21 cellular contexts compared by ENCODE assay signal in the genomic region with DNA sequence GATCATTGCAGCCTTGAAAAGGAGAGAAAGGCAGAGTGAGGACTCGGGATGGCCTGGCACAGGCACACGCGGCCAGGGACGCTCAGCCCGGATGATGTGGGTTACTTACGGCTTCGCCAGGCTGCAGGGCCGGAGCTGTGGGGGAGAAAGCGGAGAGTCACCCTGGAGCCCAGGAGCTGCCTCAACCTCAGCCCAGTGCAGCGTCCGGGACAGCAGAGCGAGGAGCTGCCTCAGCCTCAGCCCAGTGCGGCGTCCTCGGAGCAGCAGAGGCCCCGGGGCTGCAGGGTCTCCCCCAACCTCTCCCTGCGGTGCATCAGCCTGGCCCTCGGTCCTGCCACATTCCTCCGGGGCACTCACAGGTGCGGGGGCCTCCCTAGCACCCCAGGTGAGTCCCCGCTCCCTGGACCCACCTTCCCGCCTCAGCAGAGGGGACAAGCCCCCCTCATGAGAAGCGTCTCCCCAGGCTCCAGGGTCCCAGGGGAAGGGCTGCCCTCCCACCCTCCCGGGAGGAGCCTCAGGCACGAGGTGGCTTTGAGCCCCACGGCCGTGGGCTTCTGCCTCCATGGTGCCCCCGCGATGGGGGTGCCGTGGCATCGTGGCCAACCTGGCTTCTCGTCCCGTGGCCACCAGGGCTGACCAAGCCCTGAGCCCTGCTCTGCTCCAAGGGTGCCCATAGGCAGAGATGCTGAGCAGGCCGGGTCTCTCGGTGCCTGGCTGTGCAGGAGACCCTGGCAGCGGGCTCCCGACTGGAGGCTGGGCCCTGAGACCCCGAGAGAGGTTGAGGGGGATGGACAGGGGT. TPM values are rescaled to one million over a fixed set of nuclear protein-coding genes. Genes with fewer than 3 reads are reported as not detected.
A peak's percentile ranks its signal among the peaks of the same experiment; 100 is the strongest.
DNase-seq lines count a peak whose midpoint lies in the region; ATAC-seq, FAIRE-seq and TF ChIP-seq lines count a peak whose summit lies in the region.
"Had no signal": no experiment of that assay in that cellular context is flagged by ENCODE, and none has a peak within 500 bp of the region (broad histone marks: within the 10 kb centered on the region; RNA-seq: fewer than 3 reads in every experiment).

No MANE protein-coding gene starts in this region.

- H3K36me3 Mint-ChIP-seq in activated naive CD8-positive, alpha-beta T cell treated with anti-CD3 and anti-CD28 coated beads, Interleukin-2, amount 10 ng/mL, durations not matched to agents 7 days and 5 days, result peaks cover 4% of the 10 kb centered on the region
- peaks cover 1% of the 10 kb centered on the region for H3K36me3 Mint-ChIP-seq in activated naive CD8-positive, alpha-beta T cell treated with anti-CD3 and anti-CD28 coated beads for 36 hours
- H3K36me3 Mint-ChIP-seq in immature natural killer cell, result no peaks in the 10 kb centered on the region

- no peak overlapping the region for H3K4me3 ChIP-seq in H7 (ENCODE audit: insufficient read depth, low read depth, low read length)
- H3K4me3 ChIP-seq in left ventricle myocardium inferior, result no peak overlapping the region
- H3K4me3 ChIP-seq in tibial artery, result no peak overlapping the region
- H3K4me3 ChIP-seq: gastroesophageal sphincter, GM23338, left lung had no signal

- intact Hi-C loops in left ventricle myocardium inferior (cut with micrococcal nuclease), result no loop called here
- intact Hi-C loops in tibial artery (cut with DNase I; ENCODE audit: low total_unique reads), result no loop called here

- no peak for ATAC-seq in activated naive CD8-positive, alpha-beta T cell treated with anti-CD3 and anti-CD28 coated beads, Interleukin-2, amount 10 ng/mL, durations not matched to agents 7 days and 5 days (ENCODE audit: low read depth)
- ATAC-seq: esophagus mucosa, gastroesophageal sphincter, GM23338, left lung had no signal

- H3K9me3 ChIP-seq in left ventricle myocardium inferior (replicated peaks) (no peaks in the 10 kb centered on the region), tibial artery (no peaks in the 10 kb centered on the region)
- H3K9me3 ChIP-seq: gastroesophageal sphincter, left lung had no signal

- H3K4me1 ChIP-seq in left ventricle myocardium inferior, result peaks cover 9% of the 10 kb centered on the region
- peaks cover 0 to 9% (median 9%) of the 10 kb centered on the region in 4 donors for H3K4me1 ChIP-seq in tibial artery

- H3K36me3 ChIP-seq in H7 (replicated peaks; ENCODE audit: control insufficient read depth, insufficient read depth, low read length), result no peaks in the 10 kb centered on the region
- no peaks in the 10 kb centered on the region for H3K36me3 ChIP-seq in left ventricle myocardium inferior
- H3K36me3 ChIP-seq in tibial artery, result peaks cover 0 to 49% (median 0%) of the 10 kb centered on the region in 3 donors

- H3K4me3 Mint-ChIP-seq in activated naive CD8-positive, alpha-beta T cell treated with anti-CD3 and anti-CD28 coated beads, Interleukin-2, amount 10 ng/mL, durations not matched to agents 7 days and 5 days, result no peak overlapping the region
- H3K4me3 Mint-ChIP-seq in activated naive CD8-positive, alpha-beta T cell treated with anti-CD3 and anti-CD28 coated beads for 36 hours, result no peak overlapping the region
- no peak overlapping the region for H3K4me3 Mint-ChIP-seq in immature natural killer cell
- H3K4me3 Mint-ChIP-seq: GM23338; T-helper 1 cell treated with Interleukin-12 subunit alpha and Interleukin-12 subunit beta and Interleukin-4 antibody, amounts not matched to agents 30 μg/mL and 1 μg/mL, for 36 hours had no signal

- no peak for TF ChIP-seq CTCF in left ventricle myocardium inferior (IDR thresholded peaks at IDR 0.05; ENCODE audit: borderline replicate concordance)
- no peak for TF ChIP-seq CTCF in tibial artery (IDR thresholded peaks at IDR 0.05)

- peaks cover 1% of the 10 kb centered on the region for H3K4me1 Mint-ChIP-seq in activated naive CD8-positive, alpha-beta T cell treated with anti-CD3 and anti-CD28 coated beads, Interleukin-2, amount 10 ng/mL, durations not matched to agents 7 days and 5 days
- H3K4me1 Mint-ChIP-seq in activated naive CD8-positive, alpha-beta T cell treated with anti-CD3 and anti-CD28 coated beads for 36 hours, result no peaks in the 10 kb centered on the region
- peaks cover 0 to under 1% of the 10 kb centered on the region in 2 donors for H3K4me1 Mint-ChIP-seq in immature natural killer cell
- H3K4me1 Mint-ChIP-seq: GM23338 had no signal

- H3K27ac Mint-ChIP-seq in activated naive CD8-positive, alpha-beta T cell treated with anti-CD3 and anti-CD28 coated beads, Interleukin-2, amount 10 ng/mL, durations not matched to agents 7 days and 5 days, result no peak overlapping the region
- no peak overlapping the region for H3K27ac Mint-ChIP-seq in activated naive CD8-positive, alpha-beta T cell treated with anti-CD3 and anti-CD28 coated beads for 36 hours
- no peak overlapping the region for H3K27ac Mint-ChIP-seq in immature natural killer cell
- H3K27ac Mint-ChIP-seq: GM23338; T-helper 1 cell treated with Interleukin-12 subunit alpha and Interleukin-12 subunit beta and Interleukin-4 antibody, amounts not matched to agents 30 μg/mL and 1 μg/mL, for 36 hours had no signal

- H3K27me3 ChIP-seq in H7 (ENCODE audit: control insufficient read depth, insufficient read depth, low read length) (peaks cover 2% of the 10 kb centered on the region; the same call in 1 of the 2 replicates), left ventricle myocardium inferior (ENCODE audit: low read depth) (peaks cover 6% of the 10 kb centered on the region), tibial artery (no peaks in the 10 kb centered on the region)
- H3K27me3 ChIP-seq: gastroesophageal sphincter had no signal

- H3K27ac ChIP-seq in left ventricle myocardium inferior (replicated peaks) (no peak overlapping the region), tibial artery (no peak overlapping the region)
- H3K27ac ChIP-seq: gastroesophageal sphincter, left lung had no signal

- H3K27me3 Mint-ChIP-seq in activated naive CD8-positive, alpha-beta T cell treated with anti-CD3 and anti-CD28 coated beads, Interleukin-2, amount 10 ng/mL, durations not matched to agents 7 days and 5 days, result no peaks in the 10 kb centered on the region
- H3K27me3 Mint-ChIP-seq in activated naive CD8-positive, alpha-beta T cell treated with anti-CD3 and anti-CD28 coated beads for 36 hours, result no peaks in the 10 kb centered on the region
- peaks cover 0 to 3% (median 0%) of the 10 kb centered on the region in 3 donors for H3K27me3 Mint-ChIP-seq in immature natural killer cell (ENCODE audit: low read depth in 3 of 3)

- DNase-seq in activated naive CD8-positive, alpha-beta T cell treated with anti-CD3 and anti-CD28 coated beads, Interleukin-2, amount 10 ng/mL, durations not matched to agents 7 days and 5 days, result peak; percentile 30
- DNase-seq in activated naive CD8-positive, alpha-beta T cell treated with anti-CD3 and anti-CD28 coated beads for 36 hours, result no peak
- DNase-seq in H7 (peak; percentile 50), left ventricle myocardium inferior (peak; percentile 9), tibial artery (peak; percentile 12 to 64), immature natural killer cell (no peak), GM19239 (ENCODE audit: insufficient read length, low spot score) (no peak), NCI-H2227 treated with DMSO at 0.1 percent for 48 hours (lab: John Stamatoyannopoulos, UW) (no peak)
- DNase-seq: activated CD4-positive, alpha-beta T cell treated with anti-CD3 and anti-CD28 coated beads, Interleukin-2, amount 50 U/mL, for 4 hours; activated effector memory CD4-positive, alpha-beta T cell treated with Interleukin-2 at 50 U/mL for 16 hours; NCI-H524; SHP77 treated with DMSO at 0.1 percent for 48 hours had no signal

- POLR2A ChIA-PET in activated naive CD8-positive, alpha-beta T cell treated with anti-CD3 and anti-CD28 coated beads, Interleukin-2, amount 10 ng/mL, durations not matched to agents 7 days and 5 days (lab: Charles Lee), result no interaction called here

- no peak for FAIRE-seq in GM19239 (lab: Jason Lieb, UNC)
- FAIRE-seq: bronchial epithelial cell had no signal

- H3K9me3 Mint-ChIP-seq in activated naive CD8-positive, alpha-beta T cell treated with anti-CD3 and anti-CD28 coated beads, Interleukin-2, amount 10 ng/mL, durations not matched to agents 7 days and 5 days, result no peaks in the 10 kb centered on the region
- H3K9me3 Mint-ChIP-seq in activated naive CD8-positive, alpha-beta T cell treated with anti-CD3 and anti-CD28 coated beads for 36 hours, result no peaks in the 10 kb centered on the region
- no peaks in the 10 kb centered on the region for H3K9me3 Mint-ChIP-seq in immature natural killer cell
- H3K9me3 Mint-ChIP-seq: GM23338; T-helper 1 cell treated with Interleukin-12 subunit alpha and Interleukin-12 subunit beta and Interleukin-4 antibody, amounts not matched to agents 30 μg/mL and 1 μg/mL, for 36 hours had no signal

RNA-seq across cellular contexts. Expression of a gene that starts 10.5 kb away (rescaled TPM):
- not detected for total RNA-seq in activated naive CD8-positive, alpha-beta T cell treated with anti-CD3 and anti-CD28 coated beads, Interleukin-2, amount 10 ng/mL, durations not matched to agents 7 days and 5 days
- total RNA-seq in activated naive CD8-positive, alpha-beta T cell treated with anti-CD3 and anti-CD28 coated beads for 36 hours, result not detected
- not detected in 2 replicates for total RNA-seq in H7 (2014; rRNA removed; shearing (Covaris generic))
- total RNA-seq in left ventricle myocardium inferior, result not detected
- not detected for polyA plus RNA-seq in immature natural killer cell
- total RNA-seq: GM23338, mononuclear cell, renal cortical epithelial cell, temporal lobe had no signal
- polyA plus RNA-seq: GM23338 had no signal

RNA-seq across cellular contexts. Expression of a gene that starts 31.3 kb away (rescaled TPM):
- total RNA-seq in activated naive CD8-positive, alpha-beta T cell treated with anti-CD3 and anti-CD28 coated beads, Interleukin-2, amount 10 ng/mL, durations not matched to agents 7 days and 5 days, result 10 to 100 TPM; 22.7 to 23.0 TPM
- 10 to 100 TPM; 18.9 to 19.0 TPM for total RNA-seq in activated naive CD8-positive, alpha-beta T cell treated with anti-CD3 and anti-CD28 coated beads for 36 hours
- 29.3 and 32.0 TPM in 2 replicates for total RNA-seq in H7 (2014; rRNA removed; shearing (Covaris generic))
- total RNA-seq in left ventricle myocardium inferior, result 3.8 TPM
- 1 to 10 TPM in 2 of 3 donors, under 1 TPM in 1; 0.99 to 7.5 (median 4.1) TPM for polyA plus RNA-seq in immature natural killer cell

Comparison
In these comparisons a context has a peak if more than half of its experiments do, and no peak if none do; other contexts are left out.
1. DNase-seq: peak in activated naive CD8-positive, alpha-beta T cell treated with anti-CD3 and anti-CD28 coated beads, Interleukin-2, amount 10 ng/mL, durations not matched to agents 7 days and 5 days (single experiment), H7 (single experiment), left ventricle myocardium inferior (single experiment) and tibial artery (2 of 2); none in activated naive CD8-positive, alpha-beta T cell treated with anti-CD3 and anti-CD28 coated beads for 36 hours (single experiment), immature natural killer cell (0 of 3), GM19239 (single experiment) and NCI-H2227 treated with DMSO at 0.1 percent for 48 hours (single experiment).